Comparison of ENCODE assay signal across 9 cellular contexts in genomic region chr18:69956037-69956436, GRCh38. TPM values are rescaled to one million over a fixed set of nuclear protein-coding genes. Genes with fewer than 3 reads are reported as not detected.
DNase-seq lines count a peak whose midpoint lies in the region; ATAC-seq and TF ChIP-seq lines count a peak whose summit lies in the region.
"Had no signal": no experiment of that assay in that cellular context is flagged by ENCODE, and none has a peak within 500 bp of the region (broad histone marks: within the 10 kb centered on the region; RNA-seq: fewer than 3 reads in every experiment).

No MANE protein-coding gene starts in this region.

- no peaks in the 10 kb centered on the region for H3K9me3 Mint-ChIP-seq in natural killer cell

- no peaks in the 10 kb centered on the region for H3K36me3 Mint-ChIP-seq in natural killer cell

- ATAC-seq in GM21529 (IDR thresholded peaks at IDR 0.05; ENCODE audit: unreplicated experiment) (peak; percentile 18), HG03565 (IDR thresholded peaks at IDR 0.05; ENCODE audit: unreplicated experiment) (peak; percentile 30), natural killer cell (peak; percentile 30 to 46 (median 43))

- no peaks in the 10 kb centered on the region for H3K27me3 Mint-ChIP-seq in natural killer cell (ENCODE audit: low read depth in 2 of 2)

- no peak for TF ChIP-seq CTCF in natural killer cell (IDR thresholded peaks at IDR 0.05)

- no peak overlapping the region for H3K4me3 Mint-ChIP-seq in natural killer cell

- DNase-seq in NOMO-1 (lab: John Stamatoyannopoulos, UW; ENCODE audit: unreplicated experiment in 2 of 2) (peak; percentile 38 to 43), NOMO-1 treated with dmso at 0.1 percent for 144 hours (lab: John Stamatoyannopoulos, UW; ENCODE audit: unreplicated experiment) (no peak), natural killer cell (no peak), NCI-H128 (lab: John Stamatoyannopoulos, UW; ENCODE audit: unreplicated experiment) (no peak), NCI-H82 treated with DMSO at 0.1 percent for 48 hours (lab: John Stamatoyannopoulos, UW; ENCODE audit: unreplicated experiment) (no peak), putamen (ENCODE audit: low spot score) (no peak)
- DNase-seq: 8988T had no signal

- H3K27ac Mint-ChIP-seq in natural killer cell = no peak overlapping the region

- intact Hi-C loops in natural killer cell (cut with micrococcal nuclease) = no loop called here

- peaks cover 17 to 19% of the 10 kb centered on the region in 2 donors for H3K4me1 Mint-ChIP-seq in natural killer cell

RNA-seq across cellular contexts. Expression of gene CD226, which starts 8.4 kb away (rescaled TPM):
- 100 to 1,000 TPM; 151 to 178 (median 162) TPM for total RNA-seq in natural killer cell

Comparison
In these comparisons a context has a peak if more than half of its experiments do, and no peak if none do; other contexts are left out.
1. DNase-seq: peak in NOMO-1 (2 of 2); none in NOMO-1 treated with dmso at 0.1 percent for 144 hours (single experiment), natural killer cell (single experiment), NCI-H128 (single experiment), NCI-H82 treated with DMSO at 0.1 percent for 48 hours (single experiment) and putamen (single experiment).
2. Peak in every context shown above with its lines, with median percentiles within 50 percentile points of each other: ATAC-seq.